ENCODE assay signal across 13 cellular contexts in genomic region chr15:91050128-91050455, GRCh38. TPM values are rescaled to one million over a fixed set of nuclear protein-coding genes. Genes with fewer than 3 reads are reported as not detected.
DNase-seq lines count a peak whose midpoint lies in the region; ATAC-seq lines count a peak whose summit lies in the region.
"Had no signal": no experiment of that assay in that cellular context is flagged by ENCODE, and none has a peak within 500 bp of the region (broad histone marks: within the 10 kb centered on the region; RNA-seq: fewer than 3 reads in every experiment).

No MANE protein-coding gene starts in this region.

- no peak overlapping the region for H3K27ac ChIP-seq in effector memory CD4-positive, alpha-beta T cell (ENCODE audit: insufficient read depth, low read length, poor library complexity, severe bottlenecking)
- H3K27ac ChIP-seq: breast epithelium, hepatocyte, stomach had no signal

- no peaks in the 10 kb centered on the region for H3K9me3 ChIP-seq in effector memory CD4-positive, alpha-beta T cell (ENCODE audit: control insufficient read depth, low read length)
- H3K9me3 ChIP-seq: breast epithelium, stomach had no signal

- ATAC-seq in GM18517 (IDR thresholded peaks at IDR 0.05; ENCODE audit: unreplicated experiment) = peak; percentile 39
- peak; percentile 21 for ATAC-seq in GM21529 (IDR thresholded peaks at IDR 0.05; ENCODE audit: unreplicated experiment)
- peak; percentile 21 for ATAC-seq in HG03432 (IDR thresholded peaks at IDR 0.05; ENCODE audit: unreplicated experiment)
- peak; percentile 43 for ATAC-seq in left ventricle myocardium superior
- ATAC-seq in GM18907 (IDR thresholded peaks at IDR 0.05; ENCODE audit: unreplicated experiment) = no peak

- intact Hi-C loops in left ventricle myocardium superior (cut with micrococcal nuclease) = no loop called here

- peaks cover 7% of the 10 kb centered on the region for H3K4me1 ChIP-seq in effector memory CD4-positive, alpha-beta T cell (ENCODE audit: control insufficient read depth, insufficient read depth, low read length, poor library complexity, severe bottlenecking)
- H3K4me1 ChIP-seq: breast epithelium had no signal

- DNase-seq in left ventricle myocardium superior (no peak), NCI-H2107 (lab: John Stamatoyannopoulos, UW) (no peak), NCI-H2196 treated with DMSO at 0.1 percent for 48 hours (lab: John Stamatoyannopoulos, UW; ENCODE audit: unreplicated experiment) (no peak)
- DNase-seq in effector memory CD4-positive, alpha-beta T cell = no peak
- DNase-seq: activated CD4-positive, CD25-positive, alpha-beta regulatory T cell treated with anti-CD3 and anti-CD28 coated beads, Interleukin-2, amount 50 U/mL, for 72 hours had no signal

- H3K36me3 ChIP-seq in effector memory CD4-positive, alpha-beta T cell (ENCODE audit: control insufficient read depth, insufficient read depth, low read length) = no peaks in the 10 kb centered on the region
- H3K36me3 ChIP-seq: breast epithelium, stomach had no signal

- H3K4me3 ChIP-seq in effector memory CD4-positive, alpha-beta T cell (ENCODE audit: insufficient read depth, low read depth, low read length, poor library complexity, severe bottlenecking) = no peak overlapping the region
- H3K4me3 ChIP-seq: breast epithelium, hepatocyte, stomach had no signal

- H3K27me3 ChIP-seq in effector memory CD4-positive, alpha-beta T cell (replicated peaks; ENCODE audit: control insufficient read depth, insufficient read depth, low read length, poor library complexity, severe bottlenecking) = no peaks in the 10 kb centered on the region

RNA-seq across cellular contexts. Expression of gene VPS33B, which starts 27.7 kb away (rescaled TPM):
- total RNA-seq in left ventricle myocardium superior = 6.1 TPM

RNA-seq across cellular contexts. Expression of gene SV2B, which starts 50.0 kb away (rescaled TPM):
- total RNA-seq in left ventricle myocardium superior = 2.5 TPM
- total RNA-seq: endothelial cell of umbilical vein had no signal

RNA-seq across cellular contexts. Expression of gene PRC1, which starts 55.8 kb away (rescaled TPM):
- total RNA-seq in left ventricle myocardium superior = 3.3 TPM
